10 cellular contexts compared by ENCODE assay signal in genomic region chr2:102367331-102367971, GRCh38. TPM values are rescaled to one million over a fixed set of nuclear protein-coding genes. Genes with fewer than 3 reads are reported as not detected.
DNase-seq lines count a peak whose midpoint lies in the region; ATAC-seq and TF ChIP-seq lines count a peak whose summit lies in the region.
"Had no signal": no experiment of that assay in that cellular context is flagged by ENCODE, and none has a peak within 500 bp of the region (broad histone marks: within the 10 kb centered on the region; RNA-seq: fewer than 3 reads in every experiment).

No MANE protein-coding gene starts in this region.

- peaks cover 16% of the 10 kb centered on the region for H3K9me3 Mint-ChIP-seq in activated CD8-positive, alpha-beta memory T cell treated with anti-CD3 and anti-CD28 coated beads, Interleukin-2, amount 10 ng/mL, durations not matched to agents 7 days and 5 days (ENCODE audit: low read depth)

- 74 to 79% methylated on average over 6 of the region's 6 CpGs for WGBS in gastroesophageal sphincter (ENCODE audit: low coverage in 1 of 2), 2 donors

- no peak for TF ChIP-seq CTCF in gastroesophageal sphincter (IDR thresholded peaks at IDR 0.05)

- peaks cover 0 to 22% (median 0%) of the 10 kb centered on the region in 3 donors for H3K9me3 ChIP-seq in gastroesophageal sphincter

- H3K4me1 Mint-ChIP-seq in activated CD8-positive, alpha-beta memory T cell treated with anti-CD3 and anti-CD28 coated beads, Interleukin-2, amount 10 ng/mL, durations not matched to agents 7 days and 5 days, result peaks cover 44% of the 10 kb centered on the region

- no peaks in the 10 kb centered on the region for H3K27me3 Mint-ChIP-seq in activated CD8-positive, alpha-beta memory T cell treated with anti-CD3 and anti-CD28 coated beads, Interleukin-2, amount 10 ng/mL, durations not matched to agents 7 days and 5 days

- no peak for TF ChIP-seq POLR2A in gastroesophageal sphincter (IDR thresholded peaks at IDR 0.05)

- H3K27ac Mint-ChIP-seq in activated CD8-positive, alpha-beta memory T cell treated with anti-CD3 and anti-CD28 coated beads, Interleukin-2, amount 10 ng/mL, durations not matched to agents 7 days and 5 days, result peak overlapping the region; percentile 87

- peaks cover 84% of the 10 kb centered on the region for H3K36me3 Mint-ChIP-seq in activated CD8-positive, alpha-beta memory T cell treated with anti-CD3 and anti-CD28 coated beads, Interleukin-2, amount 10 ng/mL, durations not matched to agents 7 days and 5 days

- peak; percentile 86 for ATAC-seq in activated CD8-positive, alpha-beta memory T cell treated with anti-CD3 and anti-CD28 coated beads, Interleukin-2, amount 10 ng/mL, durations not matched to agents 7 days and 5 days
- ATAC-seq in HG02840 (IDR thresholded peaks at IDR 0.05; ENCODE audit: low FRiP score, unreplicated experiment) (peak; percentile 52), gastroesophageal sphincter (no peak)
- peak; percentile 90 for ATAC-seq in stimulated activated naive CD8-positive, alpha-beta T cell treated with anti-CD3 and anti-CD28 coated beads, Interleukin-15, Interleukin-2, amounts not matched to agents 100 U/mL and 50 U/mL, for 24 hours
- ATAC-seq: A549 had no signal

- peaks cover 0 to 5% of the 10 kb centered on the region in 2 donors for H3K36me3 ChIP-seq in gastroesophageal sphincter

- intact Hi-C loops in cardiac septum (cut with DNase I), result no loop called here

- no peak overlapping the region for H3K4me3 ChIP-seq in gastroesophageal sphincter
- H3K4me3 ChIP-seq: A549 had no signal

- CTCF ChIA-PET in activated CD8-positive, alpha-beta memory T cell treated with anti-CD3 and anti-CD28 coated beads, Interleukin-2, amount 10 ng/mL, durations not matched to agents 7 days and 5 days (lab: Charles Lee), result interaction anchor here (1.5 to 1.9 kb wide), 2 partner anchors 12 to 127 kb away, joined by 4 to 5 read pairs; partner anchors contain the start of gene IL18R1

- H3K4me3 Mint-ChIP-seq in activated CD8-positive, alpha-beta memory T cell treated with anti-CD3 and anti-CD28 coated beads, Interleukin-2, amount 10 ng/mL, durations not matched to agents 7 days and 5 days, result peak overlapping the region; percentile 56

- peak; percentile 54 for DNase-seq in activated CD8-positive, alpha-beta memory T cell treated with anti-CD3 and anti-CD28 coated beads, Interleukin-2, amount 10 ng/mL, durations not matched to agents 7 days and 5 days
- no peak for DNase-seq in activated CD8-positive, alpha-beta memory T cell treated with anti-CD3 and anti-CD28 coated beads, Interleukin-2, amount 50 U/mL, for 4 hours
- peak; percentile 36 for DNase-seq in activated CD4-positive, alpha-beta T cell treated with anti-CD3 and anti-CD28 coated beads for 48 hours
- DNase-seq in stimulated activated naive CD8-positive, alpha-beta T cell treated with anti-CD3 and anti-CD28 coated beads, Interleukin-15, Interleukin-2, amounts not matched to agents 100 U/mL and 50 U/mL, for 24 hours, result no peak
- DNase-seq in GF-D8 (lab: John Stamatoyannopoulos, UW) (no peak), cardiac septum (ENCODE audit: low spot score) (no peak)
- DNase-seq: glutamatergic neuron had no signal

- no peaks in the 10 kb centered on the region for H3K27me3 ChIP-seq in gastroesophageal sphincter

- H3K4me1 ChIP-seq in gastroesophageal sphincter, result no peaks in the 10 kb centered on the region
- H3K4me1 ChIP-seq: A549 had no signal

- no peak overlapping the region for H3K27ac ChIP-seq in gastroesophageal sphincter
- H3K27ac ChIP-seq: A549 had no signal

- TF ChIP-seq EP300 in gastroesophageal sphincter (IDR thresholded peaks at IDR 0.05), result no peak

RNA-seq across cellular contexts. Expression of gene IL18R1, which starts 11.9 kb away (rescaled TPM):
- 10 to 100 TPM; 19.8 to 25.9 TPM for total RNA-seq in activated CD8-positive, alpha-beta memory T cell treated with anti-CD3 and anti-CD28 coated beads, Interleukin-2, amount 10 ng/mL, durations not matched to agents 7 days and 5 days
- total RNA-seq in gastroesophageal sphincter, result 10 to 100 TPM in 1 of 4 donors, 1 to 10 TPM in 3; 2.1 to 14.9 (median 5.0) TPM
- 1.3 TPM for total RNA-seq in cardiac septum

RNA-seq across cellular contexts. Expression of gene IL18RAP, which starts 55.5 kb away (rescaled TPM):
- total RNA-seq in activated CD8-positive, alpha-beta memory T cell treated with anti-CD3 and anti-CD28 coated beads, Interleukin-2, amount 10 ng/mL, durations not matched to agents 7 days and 5 days, result 10 to 100 TPM; 12.3 to 14.9 TPM
- total RNA-seq in gastroesophageal sphincter (1 to 10 TPM in 1 of 4 donors, under 1 TPM in 2, not detected in 1; 0.47 to 5.0 (median 0.89) TPM), cardiac septum (0.70 TPM)

RNA-seq across cellular contexts. Expression of gene IL1RL1, which starts 56.1 kb away (rescaled TPM):
- under 1 TPM; 0.09 to 0.41 TPM for total RNA-seq in activated CD8-positive, alpha-beta memory T cell treated with anti-CD3 and anti-CD28 coated beads, Interleukin-2, amount 10 ng/mL, durations not matched to agents 7 days and 5 days
- total RNA-seq in gastroesophageal sphincter (10 to 100 TPM in 1 of 4 donors, 1 to 10 TPM in 3; 7.1 to 22.6 (median 8.1) TPM), cardiac septum (1.1 TPM)

Comparison
In these comparisons a context has a peak if more than half of its experiments do, and no peak if none do; other contexts are left out.
1. DNase-seq: peak in activated CD8-positive, alpha-beta memory T cell treated with anti-CD3 and anti-CD28 coated beads, Interleukin-2, amount 10 ng/mL, durations not matched to agents 7 days and 5 days (single experiment) and activated CD4-positive, alpha-beta T cell treated with anti-CD3 and anti-CD28 coated beads for 48 hours (single experiment); none in activated CD8-positive, alpha-beta memory T cell treated with anti-CD3 and anti-CD28 coated beads, Interleukin-2, amount 50 U/mL, for 4 hours (single experiment), stimulated activated naive CD8-positive, alpha-beta T cell treated with anti-CD3 and anti-CD28 coated beads, Interleukin-15, Interleukin-2, amounts not matched to agents 100 U/mL and 50 U/mL, for 24 hours (single experiment), GF-D8 (single experiment) and cardiac septum (single experiment).